Comparison of ENCODE assay signal across 8 cellular contexts in the genomic region with DNA sequence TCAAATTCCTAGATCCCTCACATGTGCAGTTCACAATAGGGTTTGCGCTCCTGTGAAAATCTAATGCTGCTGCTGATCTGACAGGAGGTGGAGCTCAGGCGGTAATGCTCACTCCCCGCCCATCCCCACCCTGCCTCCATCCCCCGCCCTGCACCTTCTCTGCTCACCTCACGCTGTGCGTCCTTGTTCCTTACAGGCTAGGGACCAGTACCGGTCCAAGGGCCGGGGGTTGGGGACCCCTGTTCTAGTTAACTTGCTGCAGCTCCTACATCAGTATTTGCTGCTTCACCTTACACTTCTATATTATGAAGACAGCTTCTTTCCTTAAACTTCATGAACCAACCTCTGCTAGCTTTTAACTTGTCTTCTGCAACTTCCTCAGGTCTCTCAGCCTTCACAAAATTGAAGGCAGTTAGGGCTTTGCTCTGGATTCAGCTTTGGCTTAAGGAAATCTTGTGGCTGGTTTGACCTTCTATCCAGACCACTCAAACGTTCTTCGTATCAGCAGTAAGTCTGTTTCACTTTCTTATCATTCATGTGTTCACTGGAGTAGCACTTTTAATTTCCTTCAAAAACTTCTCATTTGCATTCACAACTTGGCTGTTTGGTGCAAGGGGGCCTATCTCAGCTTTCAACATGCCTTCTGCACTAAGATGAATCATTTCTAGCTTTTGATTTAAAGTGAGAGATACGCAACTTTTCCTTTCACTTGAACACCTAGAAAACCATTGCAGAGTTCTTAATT. TPM values are rescaled to one million over a fixed set of nuclear protein-coding genes. Genes with fewer than 3 reads are reported as not detected.
DNase-seq lines count a peak whose midpoint lies in the region; FAIRE-seq and TF ChIP-seq lines count a peak whose summit lies in the region.

No MANE protein-coding gene starts in this region.

- peaks cover 20% of the 10 kb centered on the region for H3K4me1 ChIP-seq in HUES48 (ENCODE audit: control insufficient read depth, insufficient read depth, low read length)
- peaks cover 21 to 28% of the 10 kb centered on the region in 2 donors for H3K4me1 ChIP-seq in duodenal mucosa (ENCODE audit: control insufficient read depth in 1 of 2, insufficient read depth in 2 of 2, low read length in 2 of 2)

- H3K36me3 ChIP-seq in HUES48 (ENCODE audit: control insufficient read depth, insufficient read depth, low read length) = 0 out of 2 replicates have a peak, but pooled peaks cover 2% of the 10 kb centered on the region
- H3K36me3 ChIP-seq in duodenal mucosa (ENCODE audit: control insufficient read depth in 1 of 2, insufficient read depth in 2 of 2, low read length in 2 of 2) = no peaks in the 10 kb centered on the region

- H3K4me3 ChIP-seq in HUES48 (ENCODE audit: low read depth, low read length) = peak overlapping the region; percentile 77
- H3K4me3 ChIP-seq in duodenal mucosa (ENCODE audit: low read depth in 1 of 2, low read length in 2 of 2) = peak overlapping the region; percentile 96 to 99

- H3K4me3 Mint-ChIP-seq in mesothelial cell of epicardium = peak overlapping the region; percentile 90

- H3K9me3 Mint-ChIP-seq in mesothelial cell of epicardium = no peaks in the 10 kb centered on the region

- no peak overlapping the region for H3K9ac ChIP-seq in HUES48 (ENCODE audit: low read depth, low read length)
- H3K9ac ChIP-seq in duodenal mucosa (ENCODE audit: low read depth in 1 of 2, low read length in 2 of 2) = peak overlapping the region; percentile 97

- FAIRE-seq in GM19239 (lab: Jason Lieb, UNC) = peak; percentile 92
- no peak for FAIRE-seq in urothelium cell line (lab: Jason Lieb, UNC)

- H3K27ac ChIP-seq in HUES48 (ENCODE audit: low read depth, low read length) (peak overlapping the region; percentile 99), duodenal mucosa (ENCODE audit: low read depth, low read length) (peak overlapping the region; percentile 46)

- TF ChIP-seq CTCF in mesothelial cell of epicardium (IDR thresholded peaks at IDR 0.05; ENCODE audit: unreplicated experiment) = no peak

- H3K36me3 Mint-ChIP-seq in mesothelial cell of epicardium = no peaks in the 10 kb centered on the region

- peak overlapping the region; percentile 99 for H3K27ac Mint-ChIP-seq in mesothelial cell of epicardium

- H3K27me3 ChIP-seq in HUES48 (ENCODE audit: control insufficient read depth, insufficient read depth, low read length) = no peaks in the 10 kb centered on the region
- H3K27me3 ChIP-seq in duodenal mucosa (ENCODE audit: control insufficient read depth in 1 of 2, insufficient read depth in 2 of 2, low read length in 2 of 2) = no peaks in the 10 kb centered on the region

- H3K9me3 ChIP-seq in HUES48 (ENCODE audit: control insufficient read depth, insufficient read depth, low read length) (no peaks in the 10 kb centered on the region), duodenal mucosa (ENCODE audit: control insufficient read depth in 1 of 2, low read length in 2 of 2) (no peaks in the 10 kb centered on the region)

- H3K4me1 Mint-ChIP-seq in mesothelial cell of epicardium = peaks cover 37% of the 10 kb centered on the region

- no peaks in the 10 kb centered on the region for H3K27me3 Mint-ChIP-seq in mesothelial cell of epicardium (ENCODE audit: low read depth)

- DNase-seq in A172 (ENCODE audit: low spot score) = peak; percentile 14
- no peak for DNase-seq in GM19239 (ENCODE audit: insufficient read length, low spot score)
- DNase-seq in activated CD4-positive, alpha-beta T cell treated with anti-CD3 and anti-CD28 coated beads for 1 hour = peak; percentile 15
- DNase-seq in mesothelial cell of epicardium (ENCODE audit: low spot score in 2 of 2, unreplicated experiment in 2 of 2) = no peak
- DNase-seq in stimulated activated CD8-positive, alpha-beta memory T cell treated with anti-CD3 and anti-CD28 coated beads, Interleukin-2, amount 100 ng/mL, for 48 hours (ENCODE audit: low read depth in 2 of 2) = peak; percentile 26 to 28
- DNase-seq in urothelium cell line (ENCODE audit: low spot score) = no peak

RNA-seq across cellular contexts. Expression of a gene that starts 1.7 kb away (rescaled TPM):
- total RNA-seq in A172 (2014; rRNA removed; shearing (Covaris generic)) = 31.3 and 32.1 TPM in 2 replicates
- 53.7 to 54.2 TPM (median 53.8 TPM) in 3 replicates for total RNA-seq in mesothelial cell of epicardium

Comparison
In these comparisons a context has a peak if more than half of its experiments do, and no peak if none do; other contexts are left out.
1. DNase-seq: peak in A172 (single experiment), activated CD4-positive, alpha-beta T cell treated with anti-CD3 and anti-CD28 coated beads for 1 hour (single experiment) and stimulated activated CD8-positive, alpha-beta memory T cell treated with anti-CD3 and anti-CD28 coated beads, Interleukin-2, amount 100 ng/mL, for 48 hours (2 of 2); none in GM19239 (single experiment), mesothelial cell of epicardium (0 of 2) and urothelium cell line (single experiment).